In genomic region chr22:19404676-19405075, GRCh38 we compare ENCODE assay signal across 1 cellular context.
TF ChIP-seq lines count a peak whose summit lies in the region.

No MANE protein-coding gene starts in this region.

TF ChIP-seq in K562, 482 proteins besides CTCF, POLR2A, EP300 and RAD21:
- peak; percentile 84; the same call in 1 of the 2 replicates for TF ChIP-seq E2F4 (CRISPR knock-in tag; IDR thresholded peaks at IDR 0.05; ENCODE audit: low read depth)
- no peak for TF ChIP-seq CBX1 (IDR thresholded peaks at IDR 0.05; ENCODE audit: low read depth)
- no peak for TF ChIP-seq CEBPZ (IDR thresholded peaks at IDR 0.05; ENCODE audit: borderline replicate concordance, low read depth, low read length)
- TF ChIP-seq CTCFL (IDR thresholded peaks at IDR 0.05; ENCODE audit: borderline replicate concordance, insufficient read depth, low read depth, low read length, poor library complexity, severe bottlenecking), result no peak
- TF ChIP-seq E2F5 (CRISPR knock-in tag; IDR thresholded peaks at IDR 0.05), result peak; percentile 81; the same call in 1 of the 2 replicates
- TF ChIP-seq ARID4B (CRISPR knock-in tag; IDR thresholded peaks at IDR 0.05), result no peak
- TF ChIP-seq CREB1 (IDR thresholded peaks at IDR 0.05), result no peak
- no peak for TF ChIP-seq CREB1 (CRISPR knock-in tag; IDR thresholded peaks at IDR 0.05)
- no peak for TF ChIP-seq NFE2 (IDR thresholded peaks at IDR 0.05; ENCODE audit: low read depth)
- TF ChIP-seq TOE1 (IDR thresholded peaks at IDR 0.05; ENCODE audit: borderline replicate concordance), result no peak
- 0 out of 2 replicates have a peak, but pooled peaks have one; percentile 50 for TF ChIP-seq TOE1 (CRISPR knock-in tag; IDR thresholded peaks at IDR 0.05; ENCODE audit: borderline replicate concordance, low read depth)
